In genomic region chr13:109198585-109198984, GRCh38 we compare ENCODE assay signal across 25 cellular contexts.
DNase-seq lines count a peak whose midpoint lies in the region; ATAC-seq and TF ChIP-seq lines count a peak whose summit lies in the region.
"Had no signal": no experiment of that assay in that cellular context is flagged by ENCODE, and none has a peak within 500 bp of the region (broad histone marks: within the 10 kb centered on the region; RNA-seq: fewer than 3 reads in every experiment).

No MANE protein-coding gene starts in this region.

- ATAC-seq in Right ventricle myocardium superior (ENCODE audit: poor library complexity) (peak; percentile 36), upper lobe of right lung (peak; percentile 67), natural killer cell (no peak)
- ATAC-seq: activated CD8-positive, alpha-beta T cell treated with anti-CD3 and anti-CD28 coated beads, Interleukin-2, amount 10 ng/mL, durations not matched to agents 7 days and 5 days; right cardiac atrium had no signal

- H3K4me1 ChIP-seq in left ventricle myocardium inferior, result no peaks in the 10 kb centered on the region
- no peaks in the 10 kb centered on the region for H3K4me1 ChIP-seq in upper lobe of right lung
- H3K4me1 ChIP-seq: HAP-1, transverse colon had no signal

- CTCF ChIA-PET in MCF 10A (lab: Yijun Ruan, JAX), result interaction anchor here (1.2 kb wide), 1 partner anchor 47 kb away, joined by 3 read pairs; no protein-coding TSS in a partner anchor

- H3K27ac ChIP-seq in left ventricle myocardium inferior (replicated peaks) (no peak overlapping the region), upper lobe of right lung (no peak overlapping the region)
- H3K27ac ChIP-seq: SJSA1, transverse colon had no signal

- H3K4me3 ChIP-seq in left ventricle myocardium inferior (no peak overlapping the region), foreskin fibroblast (ENCODE audit: low read depth in 1 of 2, low read length in 2 of 2) (no peak overlapping the region), upper lobe of right lung (no peak overlapping the region)
- H3K4me3 ChIP-seq: HAP-1, SJSA1, transverse colon had no signal

- H3K36me3 Mint-ChIP-seq in MCF 10A (ENCODE audit: insufficient read depth, unreplicated experiment) (peaks cover 12% of the 10 kb centered on the region), natural killer cell (no peaks in the 10 kb centered on the region), CD14-positive monocyte (no peaks in the 10 kb centered on the region)
- H3K36me3 Mint-ChIP-seq: activated naive CD8-positive, alpha-beta T cell had no signal

- no peak for DNase-seq in Right ventricle myocardium superior
- no peak for DNase-seq in left ventricle myocardium inferior
- DNase-seq in MCF 10A (ENCODE audit: unreplicated experiment), result peak; percentile 54
- peak; percentile 26 to 42 for DNase-seq in foreskin fibroblast
- no peak for DNase-seq in upper lobe of right lung
- DNase-seq in NCI-H2227 (lab: John Stamatoyannopoulos, UW; ENCODE audit: unreplicated experiment), result no peak
- DNase-seq in natural killer cell, result no peak
- no peak for DNase-seq in CD14-positive monocyte (ENCODE audit: low spot score)
- DNase-seq: activated CD4-positive, alpha-beta T cell treated with anti-CD3 and anti-CD28 coated beads for 1 hour; activated CD8-positive, alpha-beta T cell treated with anti-CD3 and anti-CD28 coated beads, Interleukin-2, amount 10 ng/mL, durations not matched to agents 7 days and 5 days; activated T-cell treated with anti-CD3 and anti-CD28 coated beads for 4 hours; aorta; central memory CD4-positive, alpha-beta T cell; endodermal cell; kidney; NCI-H524 treated with DMSO at 0.1 percent for 48 hours; right cardiac atrium; stimulated activated CD4-positive, alpha-beta T cell treated with anti-CD3 and anti-CD28 coated beads, Interleukin-2, amount 100 ng/mL, for 48 hours; T-helper 1 cell; transverse colon had no signal

- no TSS peak for BruUV-seq in MCF 10A (replicated peaks; lab: Mats Ljungman, UMichigan)

- TF ChIP-seq CTCF in left ventricle myocardium inferior (IDR thresholded peaks at IDR 0.05; ENCODE audit: borderline replicate concordance) (no peak), MCF 10A (IDR thresholded peaks at IDR 0.05; ENCODE audit: unreplicated experiment) (no peak), foreskin fibroblast (IDR thresholded peaks at IDR 0.05; ENCODE audit: low read depth, low read length) (no peak), upper lobe of right lung (IDR thresholded peaks at IDR 0.05) (no peak), natural killer cell (IDR thresholded peaks at IDR 0.05) (no peak), CD14-positive monocyte (IDR thresholded peaks at IDR 0.05) (no peak)

- H3K27me3 Mint-ChIP-seq in MCF 10A (ENCODE audit: insufficient read depth, unreplicated experiment) (no peaks in the 10 kb centered on the region), natural killer cell (ENCODE audit: low read depth in 2 of 2) (peaks cover 8 to 26% of the 10 kb centered on the region in 2 donors), CD14-positive monocyte (ENCODE audit: low read depth in 3 of 3) (peaks cover 0 to 10% (median 4%) of the 10 kb centered on the region in 3 donors)

- POLR2A ChIA-PET in MCF 10A (lab: Yijun Ruan, JAX), result interaction anchor here (0.7 to 3.8 kb wide), 12 partner anchors 11 to 582 kb away, joined by 3 to 23 read pairs (median 6); no protein-coding TSS in a partner anchor

- H3K27ac Mint-ChIP-seq in MCF 10A (ENCODE audit: low read depth, unreplicated experiment), result no peak overlapping the region
- no peak overlapping the region for H3K27ac Mint-ChIP-seq in natural killer cell
- no peak overlapping the region for H3K27ac Mint-ChIP-seq in CD14-positive monocyte
- H3K27ac Mint-ChIP-seq: activated CD8-positive, alpha-beta T cell treated with anti-CD3 and anti-CD28 coated beads, Interleukin-2, amount 10 ng/mL, durations not matched to agents 7 days and 5 days; activated naive CD8-positive, alpha-beta T cell; dendritic cell treated with granulocyte-macrophage colony-stimulating factor and Interleukin-4, amounts not matched to agents 40 ng/mL and 50 ng/mL, for 4 days; endodermal cell had no signal

- H3K36me3 ChIP-seq in left ventricle myocardium inferior, result no peaks in the 10 kb centered on the region
- H3K36me3 ChIP-seq in upper lobe of right lung, result no peaks in the 10 kb centered on the region
- H3K36me3 ChIP-seq: HAP-1, SJSA1, transverse colon had no signal

- H3K27me3 ChIP-seq in left ventricle myocardium inferior (ENCODE audit: low read depth) (no peaks in the 10 kb centered on the region), upper lobe of right lung (no peaks in the 10 kb centered on the region)
- H3K27me3 ChIP-seq: SJSA1, transverse colon had no signal

- no peaks in the 10 kb centered on the region for H3K9me3 Mint-ChIP-seq in MCF 10A (ENCODE audit: unreplicated experiment)
- H3K9me3 Mint-ChIP-seq in natural killer cell, result no peaks in the 10 kb centered on the region
- H3K9me3 Mint-ChIP-seq in CD14-positive monocyte, result peaks cover 0 to 2% (median 0%) of the 10 kb centered on the region in 7 donors
- H3K9me3 Mint-ChIP-seq: dendritic cell treated with granulocyte-macrophage colony-stimulating factor and Interleukin-4, amounts not matched to agents 40 ng/mL and 50 ng/mL, for 4 days; endodermal cell; neural crest cell had no signal

- H3K4me1 Mint-ChIP-seq in MCF 10A (ENCODE audit: insufficient read depth, unreplicated experiment) (peaks cover 13% of the 10 kb centered on the region), natural killer cell (no peaks in the 10 kb centered on the region), CD14-positive monocyte (no peaks in the 10 kb centered on the region)

- H3K4me3 Mint-ChIP-seq in MCF 10A (ENCODE audit: unreplicated experiment) (no peak overlapping the region), natural killer cell (no peak overlapping the region), CD14-positive monocyte (no peak overlapping the region)
- H3K4me3 Mint-ChIP-seq: activated CD8-positive, alpha-beta T cell treated with anti-CD3 and anti-CD28 coated beads, Interleukin-2, amount 10 ng/mL, durations not matched to agents 7 days and 5 days; activated naive CD8-positive, alpha-beta T cell; dendritic cell treated with granulocyte-macrophage colony-stimulating factor and Interleukin-4, amounts not matched to agents 40 ng/mL and 50 ng/mL, for 4 days; endodermal cell; neural crest cell had no signal

- intact Hi-C loops in Right ventricle myocardium superior (cut with DNase I), result no loop called here
- intact Hi-C loops in left ventricle myocardium inferior (cut with micrococcal nuclease), result no loop called here
- intact Hi-C loops in MCF 10A (cut with micrococcal nuclease), result no loop called here
- intact Hi-C loops in upper lobe of right lung (cut with DNase I), result no loop called here
- intact Hi-C loops in natural killer cell (cut with micrococcal nuclease), result no loop called here
- intact Hi-C loops in CD14-positive monocyte (cut with micrococcal nuclease), result no loop called here

- H3K9me3 ChIP-seq in left ventricle myocardium inferior (replicated peaks) (no peaks in the 10 kb centered on the region), upper lobe of right lung (no peaks in the 10 kb centered on the region)
- H3K9me3 ChIP-seq: HAP-1, SJSA1, transverse colon had no signal

Comparison
In these comparisons a context has a peak if more than half of its experiments do, and no peak if none do; other contexts are left out.
1. ATAC-seq: peak in Right ventricle myocardium superior (single experiment) and upper lobe of right lung (single experiment); none in natural killer cell (0 of 3).
2. DNase-seq: peak in MCF 10A (single experiment) and foreskin fibroblast (2 of 2); none in Right ventricle myocardium superior (single experiment), left ventricle myocardium inferior (single experiment), upper lobe of right lung (single experiment), NCI-H2227 (single experiment), natural killer cell (single experiment) and CD14-positive monocyte (single experiment).